ENCODE assay signal across 11 cellular contexts in the genomic region with DNA sequence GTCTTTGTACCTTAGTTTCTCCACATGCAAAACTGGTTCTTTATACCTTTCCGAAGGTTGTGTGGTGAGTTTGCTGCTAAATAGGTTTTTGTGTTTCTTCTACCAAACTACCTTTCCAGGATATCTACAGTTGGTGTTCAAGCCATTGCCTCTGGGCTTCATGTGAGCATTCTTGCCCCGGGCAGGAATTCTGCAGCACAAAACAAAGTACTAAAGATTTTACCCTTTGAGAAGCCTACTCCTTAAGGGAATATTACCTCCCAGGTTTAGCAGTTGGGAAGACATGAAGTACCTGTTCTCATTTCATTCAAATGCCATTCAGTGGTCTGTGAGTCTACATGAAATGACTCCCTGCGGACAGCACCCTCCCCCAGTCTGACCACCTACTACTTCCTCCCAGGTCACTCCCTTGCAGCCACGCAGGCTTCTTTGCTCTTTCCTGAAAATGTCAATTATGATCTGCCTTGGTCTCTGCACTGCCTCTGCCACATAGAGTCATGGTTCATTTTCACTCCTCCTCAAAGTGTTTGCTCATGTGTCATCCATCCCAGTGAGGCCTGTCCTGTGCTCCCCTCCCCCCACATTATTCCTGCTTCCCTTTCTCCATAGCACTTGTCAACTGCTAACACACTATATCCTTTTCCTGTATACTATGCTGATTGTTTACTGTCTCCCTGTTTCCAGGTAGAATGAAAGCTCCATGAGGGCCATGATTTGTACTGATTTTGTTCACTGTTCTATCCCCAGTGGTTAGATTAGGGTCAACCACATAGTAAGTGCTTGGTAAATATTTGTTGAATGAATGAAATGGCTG. TPM values are rescaled to one million over a fixed set of nuclear protein-coding genes. Genes with fewer than 3 reads are reported as not detected.
A peak's percentile ranks its signal among the peaks of the same experiment; 100 is the strongest.
DNase-seq lines count a peak whose midpoint lies in the region; ATAC-seq and TF ChIP-seq lines count a peak whose summit lies in the region.
"Had no signal": no experiment of that assay in that cellular context is flagged by ENCODE, and none has a peak within 500 bp of the region (broad histone marks: within the 10 kb centered on the region; RNA-seq: fewer than 3 reads in every experiment).

No MANE protein-coding gene starts in this region.

- POLR2A ChIA-PET in CD8-positive, alpha-beta memory T cell (lab: Charles Lee), result no interaction called here

- H3K27ac ChIP-seq in CD8-positive, alpha-beta memory T cell (ENCODE audit: low read depth, low read length), result no peak overlapping the region
- no peak overlapping the region for H3K27ac ChIP-seq in left lung
- H3K27ac ChIP-seq: neural progenitor cell, SJSA1 had no signal

- H3K4me1 ChIP-seq in CD8-positive, alpha-beta memory T cell (ENCODE audit: insufficient read depth, low read length), result peaks cover 76% of the 10 kb centered on the region
- peaks cover 4% of the 10 kb centered on the region for H3K4me1 ChIP-seq in BE2C
- H3K4me1 ChIP-seq in left lung, result peaks cover 1 to 12% of the 10 kb centered on the region in 2 donors
- H3K4me1 ChIP-seq: neural progenitor cell had no signal

- H3K9me3 ChIP-seq in CD8-positive, alpha-beta memory T cell (ENCODE audit: low read length), result no peaks in the 10 kb centered on the region
- no peaks in the 10 kb centered on the region for H3K9me3 ChIP-seq in BE2C
- H3K9me3 ChIP-seq in left lung, result no peaks in the 10 kb centered on the region
- H3K9me3 ChIP-seq: SJSA1 had no signal

- H3K9me3 Mint-ChIP-seq in CD8-positive, alpha-beta memory T cell, result no peaks in the 10 kb centered on the region
- no peaks in the 10 kb centered on the region for H3K9me3 Mint-ChIP-seq in HFFc6
- peaks cover 10% of the 10 kb centered on the region for H3K9me3 Mint-ChIP-seq in activated T-helper 1 cell treated with anti-CD3 and anti-CD28 coated beads, Interleukin-12 subunit alpha, Interleukin-12 subunit beta, Interleukin-2, Interleukin-4 antibody, amounts not matched to agents 30 ng/mL and 10 ng/mL and 1 ng/mL, durations not matched to agents 14 hours and 24 hours and 36 hours
- H3K9me3 Mint-ChIP-seq in naive B cell, result no peaks in the 10 kb centered on the region
- H3K9me3 Mint-ChIP-seq: neural progenitor cell had no signal

- no peak overlapping the region for H3K4me3 ChIP-seq in CD8-positive, alpha-beta memory T cell (ENCODE audit: low read length)
- H3K4me3 ChIP-seq in BE2C (ENCODE audit: low read depth, low read length) (no peak overlapping the region), left lung (no peak overlapping the region)
- H3K4me3 ChIP-seq: neural progenitor cell, SJSA1 had no signal

- CTCF ChIA-PET in CD8-positive, alpha-beta memory T cell (lab: Charles Lee), result no interaction called here

- no peaks in the 10 kb centered on the region for H3K27me3 Mint-ChIP-seq in CD8-positive, alpha-beta memory T cell
- H3K27me3 Mint-ChIP-seq in HFFc6 (ENCODE audit: insufficient read depth) (no peaks in the 10 kb centered on the region; the same call in 1 of the 2 replicates), naive B cell (no peaks in the 10 kb centered on the region)
- no peaks in the 10 kb centered on the region for H3K27me3 Mint-ChIP-seq in activated T-helper 1 cell treated with anti-CD3 and anti-CD28 coated beads, Interleukin-12 subunit alpha, Interleukin-12 subunit beta, Interleukin-2, Interleukin-4 antibody, amounts not matched to agents 30 ng/mL and 10 ng/mL and 1 ng/mL, durations not matched to agents 14 hours and 24 hours and 36 hours (ENCODE audit: insufficient read depth)

- DNase-seq in CD8-positive, alpha-beta memory T cell, result no peak
- DNase-seq in HFFc6 (peak; percentile 14), naive B cell (no peak), NCI-H524 treated with DMSO at 0.1 percent for 48 hours (lab: John Stamatoyannopoulos, UW) (no peak), BE2C (no peak), left lung (no peak), NCI-H1436 treated with DMSO at 0.1 percent for 48 hours (lab: John Stamatoyannopoulos, UW) (no peak)
- DNase-seq in activated T-helper 1 cell treated with anti-CD3 and anti-CD28 coated beads, Interleukin-12 subunit alpha, Interleukin-12 subunit beta, Interleukin-2, Interleukin-4 antibody, amounts not matched to agents 30 ng/mL and 10 ng/mL and 1 ng/mL, durations not matched to agents 14 hours and 24 hours and 36 hours (ENCODE audit: low spot score), result no peak

- peak overlapping the region in 6 of 7 donors; percentile 9 to 63 (median 30) for H3K4me3 Mint-ChIP-seq in CD8-positive, alpha-beta memory T cell
- H3K4me3 Mint-ChIP-seq in HFFc6 (peak overlapping the region; percentile 53), naive B cell (peak overlapping the region in 6 of 8 donors; percentile 4 to 57 (median 26))
- H3K4me3 Mint-ChIP-seq in activated T-helper 1 cell treated with anti-CD3 and anti-CD28 coated beads, Interleukin-12 subunit alpha, Interleukin-12 subunit beta, Interleukin-2, Interleukin-4 antibody, amounts not matched to agents 30 ng/mL and 10 ng/mL and 1 ng/mL, durations not matched to agents 14 hours and 24 hours and 36 hours, result peak overlapping the region; percentile 47
- H3K4me3 Mint-ChIP-seq: neural progenitor cell had no signal

- peaks cover 75 to 90% (median 88%) of the 10 kb centered on the region in 3 donors for H3K4me1 Mint-ChIP-seq in CD8-positive, alpha-beta memory T cell
- H3K4me1 Mint-ChIP-seq in HFFc6 (ENCODE audit: low read depth), result peaks cover 83% of the 10 kb centered on the region
- peaks cover 74% of the 10 kb centered on the region for H3K4me1 Mint-ChIP-seq in activated T-helper 1 cell treated with anti-CD3 and anti-CD28 coated beads, Interleukin-12 subunit alpha, Interleukin-12 subunit beta, Interleukin-2, Interleukin-4 antibody, amounts not matched to agents 30 ng/mL and 10 ng/mL and 1 ng/mL, durations not matched to agents 14 hours and 24 hours and 36 hours (ENCODE audit: low read depth)
- H3K4me1 Mint-ChIP-seq in naive B cell, result peaks cover 66 to 85% (median 69%) of the 10 kb centered on the region in 3 donors

- H3K36me3 Mint-ChIP-seq in CD8-positive, alpha-beta memory T cell, result peaks cover 0 to 34% (median 7%) of the 10 kb centered on the region in 3 donors
- H3K36me3 Mint-ChIP-seq in HFFc6 (ENCODE audit: low read depth), result peaks cover 17% of the 10 kb centered on the region
- peaks cover 21% of the 10 kb centered on the region for H3K36me3 Mint-ChIP-seq in activated T-helper 1 cell treated with anti-CD3 and anti-CD28 coated beads, Interleukin-12 subunit alpha, Interleukin-12 subunit beta, Interleukin-2, Interleukin-4 antibody, amounts not matched to agents 30 ng/mL and 10 ng/mL and 1 ng/mL, durations not matched to agents 14 hours and 24 hours and 36 hours (ENCODE audit: low read depth)
- peaks cover 9 to 15% of the 10 kb centered on the region in 2 donors for H3K36me3 Mint-ChIP-seq in naive B cell

- peak overlapping the region; percentile 41 to 87 (median 74) for H3K27ac Mint-ChIP-seq in CD8-positive, alpha-beta memory T cell
- H3K27ac Mint-ChIP-seq in HFFc6 (peak overlapping the region; percentile 82), naive B cell (peak overlapping the region in 5 of 6 donors; percentile 14 to 90 (median 85))
- peak overlapping the region; percentile 74 for H3K27ac Mint-ChIP-seq in activated T-helper 1 cell treated with anti-CD3 and anti-CD28 coated beads, Interleukin-12 subunit alpha, Interleukin-12 subunit beta, Interleukin-2, Interleukin-4 antibody, amounts not matched to agents 30 ng/mL and 10 ng/mL and 1 ng/mL, durations not matched to agents 14 hours and 24 hours and 36 hours
- H3K27ac Mint-ChIP-seq: neural progenitor cell had no signal

- no peaks in the 10 kb centered on the region for H3K27me3 ChIP-seq in CD8-positive, alpha-beta memory T cell (ENCODE audit: insufficient read depth, low read length, poor library complexity, severe bottlenecking)
- no peaks in the 10 kb centered on the region for H3K27me3 ChIP-seq in BE2C
- H3K27me3 ChIP-seq in left lung, result no peaks in the 10 kb centered on the region
- H3K27me3 ChIP-seq: neural progenitor cell, SJSA1 had no signal

- no peak for TF ChIP-seq CTCF in HFFc6 (IDR thresholded peaks at IDR 0.05)
- TF ChIP-seq CTCF in BE2C (IDR thresholded peaks at IDR 0.05; ENCODE audit: low read depth, low read length), result no peak
- TF ChIP-seq CTCF in left lung (IDR thresholded peaks at IDR 0.05), result no peak

- H3K36me3 ChIP-seq in CD8-positive, alpha-beta memory T cell (ENCODE audit: insufficient read depth, low read length), result no peaks in the 10 kb centered on the region
- H3K36me3 ChIP-seq in BE2C (no peaks in the 10 kb centered on the region), left lung (no peaks in the 10 kb centered on the region)
- H3K36me3 ChIP-seq: neural progenitor cell had no signal

- ATAC-seq in naive B cell (ENCODE audit: low read depth in 2 of 2) (no peak), left lung (no peak)

- intact Hi-C loops in activated T-helper 1 cell treated with anti-CD3 and anti-CD28 coated beads, Interleukin-12 subunit alpha, Interleukin-12 subunit beta, Interleukin-2, Interleukin-4 antibody, amounts not matched to agents 30 ng/mL and 10 ng/mL and 1 ng/mL, durations not matched to agents 14 hours and 24 hours and 36 hours (cut with micrococcal nuclease), result no loop called here
- intact Hi-C loops in left lung (cut with DNase I), result no loop called here

RNA-seq across cellular contexts. Expression of gene PACS1, which starts 36.9 kb away (rescaled TPM):
- total RNA-seq in CD8-positive, alpha-beta memory T cell, result 10 to 100 TPM; 73.3 to 77.4 TPM
- 86.1 TPM for polyA plus RNA-seq in CD8-positive, alpha-beta memory T cell
- 100 to 1,000 TPM in 2 of 6 experiments, 10 to 100 TPM in 4; 82.8 to 114 (median 91.8) TPM for total RNA-seq in HFFc6 (2021; fragmentation: NEBNext Ultra II Directional; extraction: Animal tissue kit (Norgen Biotek cat#: 25700))
- total RNA-seq in activated T-helper 1 cell treated with anti-CD3 and anti-CD28 coated beads, Interleukin-12 subunit alpha, Interleukin-12 subunit beta, Interleukin-2, Interleukin-4 antibody, amounts not matched to agents 30 ng/mL and 10 ng/mL and 1 ng/mL, durations not matched to agents 14 hours and 24 hours and 36 hours, result 80.4 and 89.5 TPM in 2 replicates
- polyA plus RNA-seq in naive B cell (ENCODE audit: low read depth in 6 of 6), result 100 to 1,000 TPM in 1 of 6 donors, 10 to 100 TPM in 5; 44.3 to 133 (median 57.3) TPM
- polyA plus RNA-seq in BE2C (2012; ENCODE audit: insufficient read depth, insufficient read length, low read depth), result 14.9 TPM
- 10 to 100 TPM; 53.7 to 54.7 TPM for total RNA-seq in left lung

RNA-seq across cellular contexts. Expression of gene SF3B2, which starts 54.8 kb away (rescaled TPM):
- total RNA-seq in CD8-positive, alpha-beta memory T cell, result 100 to 1,000 TPM; 261 to 274 TPM
- 134 TPM for polyA plus RNA-seq in CD8-positive, alpha-beta memory T cell
- 100 to 1,000 TPM; 199 to 240 (median 222) TPM for total RNA-seq in HFFc6 (2021; fragmentation: NEBNext Ultra II Directional; extraction: Animal tissue kit (Norgen Biotek cat#: 25700))
- total RNA-seq in activated T-helper 1 cell treated with anti-CD3 and anti-CD28 coated beads, Interleukin-12 subunit alpha, Interleukin-12 subunit beta, Interleukin-2, Interleukin-4 antibody, amounts not matched to agents 30 ng/mL and 10 ng/mL and 1 ng/mL, durations not matched to agents 14 hours and 24 hours and 36 hours, result 267 TPM in 2 replicates
- polyA plus RNA-seq in naive B cell (ENCODE audit: low read depth in 6 of 6), result 100 to 1,000 TPM in 1 of 6 donors, 10 to 100 TPM in 5; 68.8 to 106 (median 85.2) TPM
- 410 TPM for polyA plus RNA-seq in BE2C (2012; ENCODE audit: insufficient read depth, insufficient read length, low read depth)
- 100 to 1,000 TPM; 122 to 160 TPM for total RNA-seq in left lung

RNA-seq across cellular contexts. Expression of gene GAL3ST3, which starts 58.0 kb away (rescaled TPM):
- total RNA-seq in CD8-positive, alpha-beta memory T cell, result not detected
- polyA plus RNA-seq in CD8-positive, alpha-beta memory T cell, result not detected
- under 1 TPM in 1 of 6 experiments, not detected in 5; 0.14 TPM for total RNA-seq in HFFc6 (2021; fragmentation: NEBNext Ultra II Directional; extraction: Animal tissue kit (Norgen Biotek cat#: 25700))
- total RNA-seq in activated T-helper 1 cell treated with anti-CD3 and anti-CD28 coated beads, Interleukin-12 subunit alpha, Interleukin-12 subunit beta, Interleukin-2, Interleukin-4 antibody, amounts not matched to agents 30 ng/mL and 10 ng/mL and 1 ng/mL, durations not matched to agents 14 hours and 24 hours and 36 hours, result 0.34 TPM in 1 of 2 replicates, not detected in the other
- polyA plus RNA-seq in naive B cell (ENCODE audit: low read depth in 6 of 6), result not detected
- polyA plus RNA-seq in BE2C (2012; ENCODE audit: insufficient read depth, insufficient read length, low read depth), result 6.3 TPM
- total RNA-seq in left lung, result not detected
- total RNA-seq: HT-29, SJSA1 had no signal
